8 cellular contexts compared by ENCODE assay signal in genomic region chr15:63042879-63043340, GRCh38. TPM values are rescaled to one million over a fixed set of nuclear protein-coding genes. Genes with fewer than 3 reads are reported as not detected.
DNase-seq lines count a peak whose midpoint lies in the region; ATAC-seq, FAIRE-seq and TF ChIP-seq lines count a peak whose summit lies in the region.

No MANE protein-coding gene starts in this region.

- H4K20me1 ChIP-seq in endothelial cell of umbilical vein (replicated peaks; ENCODE audit: control insufficient read depth, extremely low read depth, insufficient read depth, low read length): no peaks in the 10 kb centered on the region

- H3K27me3 Mint-ChIP-seq in naive B cell: peaks cover 74 to 78% (median 74%) of the 10 kb centered on the region in 3 donors

- peaks cover 50% of the 10 kb centered on the region for H3K79me2 ChIP-seq in endothelial cell of umbilical vein (ENCODE audit: control insufficient read depth, insufficient read depth, low read length)

- dilution Hi-C loops in endothelial cell of umbilical vein (cut with MboI; ENCODE audit: extremely low pct_ligation_motif_present, low sequenced_read_pairs): no loop called here

- H3K4me2 ChIP-seq in endothelial cell of umbilical vein (ENCODE audit: insufficient read depth, low read length): peak overlapping the region; percentile 47

- H3K4me3 ChIP-seq in AG10803 (ENCODE audit: low read length): peak overlapping the region; percentile 99
- H3K4me3 ChIP-seq in endothelial cell of umbilical vein (replicated peaks in 1 of 3; ENCODE audit: insufficient read depth in 1 of 3, low read depth in 1 of 3, low read length in 3 of 3): peak overlapping the region; percentile 77 to 95 (median 83)

- intact Hi-C loops in endothelial cell of umbilical vein (cut with micrococcal nuclease): loop anchor here (1.0 kb wide), 6 partner anchors 86 to 261 kb away; no protein-coding TSS in a partner anchor

- ATAC-seq in naive B cell (ENCODE audit: low read depth in 2 of 2) (peak; percentile 13 to 15), HG03460 (IDR thresholded peaks at IDR 0.05; ENCODE audit: unreplicated experiment) (no peak), HG03196 (IDR thresholded peaks at IDR 0.05; ENCODE audit: unreplicated experiment) (no peak)

- H3K9ac ChIP-seq in endothelial cell of umbilical vein (replicated peaks; ENCODE audit: extremely low read depth, insufficient read depth, low read length): peak overlapping the region; percentile 97

- POLR2A ChIA-PET in endothelial cell of umbilical vein (lab: Charles Lee): interaction anchor here (0.7 to 6.6 kb wide), 9 partner anchors 11 to 250 kb away, joined by 3 to 70 read pairs (median 3); no protein-coding TSS in a partner anchor

- BruUV-seq in endothelial cell of umbilical vein (replicated peaks; lab: Mats Ljungman, UMichigan): TSS peak; percentile 49

- H3K4me1 ChIP-seq in endothelial cell of umbilical vein (ENCODE audit: control insufficient read depth, extremely low read depth, insufficient read depth, low read length): peaks cover 38% of the 10 kb centered on the region

- TF ChIP-seq POLR2A in endothelial cell of umbilical vein (IDR thresholded peaks at IDR 0.05; ENCODE audit: low read depth, low read length): no peak

- CTCF ChIA-PET in endothelial cell of umbilical vein (lab: Charles Lee): interaction anchor here (1.1 to 3.7 kb wide), 5 partner anchors 86 to 260 kb away, joined by 3 to 26 read pairs (median 4); no protein-coding TSS in a partner anchor

- TF ChIP-seq CTCF in AG10803 (conservative IDR thresholded peaks at IDR 0.05; ENCODE audit: low read length) (no peak), endothelial cell of umbilical vein (IDR thresholded peaks at IDR 0.05; ENCODE audit: extremely low read depth in 1 of 2, insufficient read depth in 1 of 2, low read depth in 1 of 2, low read length in 2 of 2) (no peak)

- no peaks in the 10 kb centered on the region for H3K27me3 ChIP-seq in endothelial cell of umbilical vein (ENCODE audit: control insufficient read depth in 2 of 2, insufficient read depth in 2 of 2, low read length in 2 of 2)

- peak overlapping the region; percentile 36 for H2AFZ ChIP-seq in endothelial cell of umbilical vein (ENCODE audit: low read depth, low read length)

- H3K4me1 Mint-ChIP-seq in naive B cell: peaks cover 16 to 26% (median 20%) of the 10 kb centered on the region in 3 donors

- peak overlapping the region; percentile 80 to 92 (median 88) for H3K4me3 Mint-ChIP-seq in naive B cell

- no peak for DNase-seq in AG10803 (ENCODE audit: low read depth)
- peak; percentile 13 for DNase-seq in NCI-H226
- DNase-seq in endothelial cell of umbilical vein (ENCODE audit: low read depth, low spot score): peak; percentile 47
- DNase-seq in naive B cell: no peak
- no peak for DNase-seq in cortex of kidney (lab: John Stamatoyannopoulos, UW)
- DNase-seq in stimulated activated CD4-positive, alpha-beta T cell treated with anti-CD3 and anti-CD28 coated beads, Interleukin-12 subunit alpha, Interleukin-12 subunit beta, amount 100 ng/mL, for 4 hours: no peak

- peaks cover 2 to 8% of the 10 kb centered on the region in 2 experiments for H3K36me3 ChIP-seq in endothelial cell of umbilical vein (ENCODE audit: control insufficient read depth in 2 of 2, extremely low read depth in 1 of 2, insufficient read depth in 2 of 2, low read length in 2 of 2)

- no peaks in the 10 kb centered on the region for H3K9me1 ChIP-seq in endothelial cell of umbilical vein (replicated peaks; ENCODE audit: control insufficient read depth, extremely low read depth, insufficient read depth, low read length)

- H3K27ac ChIP-seq in endothelial cell of umbilical vein (ENCODE audit: insufficient read depth, low read depth, low read length): peak overlapping the region; percentile 87

- no peaks in the 10 kb centered on the region for H3K9me3 ChIP-seq in endothelial cell of umbilical vein (replicated peaks; ENCODE audit: control insufficient read depth, insufficient read depth, low read length)

- H3K27ac Mint-ChIP-seq in naive B cell: peak overlapping the region in 1 of 6 donors; percentile 68

- H3K9me3 Mint-ChIP-seq in naive B cell: peaks cover 0 to 2% (median 0%) of the 10 kb centered on the region in 7 donors

- no peaks in the 10 kb centered on the region for H3K36me3 Mint-ChIP-seq in naive B cell

- no peak for FAIRE-seq in endothelial cell of umbilical vein (lab: Jason Lieb, UNC)

TF ChIP-seq in endothelial cell of umbilical vein, 7 proteins besides CTCF, POLR2A, EP300 and RAD21:
- TF ChIP-seq EZH2 (IDR thresholded peaks at IDR 0.05; ENCODE audit: borderline replicate concordance, low read depth, low read length, severe bottlenecking): no peak
- TF ChIP-seq FOS (IDR thresholded peaks at IDR 0.05; ENCODE audit: borderline replicate concordance, insufficient read depth, low read length): no peak
- no peak for TF ChIP-seq MYC (IDR thresholded peaks at IDR 0.05; ENCODE audit: low read depth, low read length)
- TF ChIP-seq POLR2AphosphoS5 (IDR thresholded peaks at IDR 0.05; ENCODE audit: insufficient read depth, low read depth, low read length): no peak
- TF ChIP-seq JUN (IDR thresholded peaks at IDR 0.05; ENCODE audit: borderline replicate concordance, insufficient read depth, insufficient read length, low read depth): no peak
- no peak for TF ChIP-seq MAX (IDR thresholded peaks at IDR 0.05; ENCODE audit: insufficient read depth, insufficient read length)
- no peak for TF ChIP-seq GATA2 (IDR thresholded peaks at IDR 0.05; ENCODE audit: insufficient read depth, insufficient read length, low read depth, low read length)

RNA-seq across cellular contexts. Expression of gene TPM1, which starts 0.4 kb away (rescaled TPM):
- 558 and 678 TPM in 2 replicates for total RNA-seq in endothelial cell of umbilical vein
- polyA plus RNA-seq in endothelial cell of umbilical vein (518 and 528 TPM in 2 replicates), naive B cell (ENCODE audit: low read depth in 6 of 6) (1 to 10 TPM; 1.7 to 6.9 (median 4.0) TPM)
- polyA plus RNA-seq in endothelial cell of umbilical vein (2011; cell fraction: cytosol; rRNA removed): 740 and 824 TPM in 2 replicates
- polyA plus RNA-seq in endothelial cell of umbilical vein (2011; cell fraction: nucleus; rRNA removed): 2,079 and 2,156 TPM in 2 replicates
- polyA plus RNA-seq in endothelial cell of umbilical vein (2012): 679 and 811 TPM in 2 replicates
- 828 and 932 TPM in 2 replicates for polyA minus RNA-seq in endothelial cell of umbilical vein
- polyA minus RNA-seq in endothelial cell of umbilical vein (2011; cell fraction: cytosol; rRNA and poly(A)+ RNA removed): 30.8 TPM
- 2,251 and 2,264 TPM in 2 replicates for polyA minus RNA-seq in endothelial cell of umbilical vein (2011; cell fraction: nucleus; rRNA and poly(A)+ RNA removed)

Comparison
In these comparisons a context has a peak if more than half of its experiments do, and no peak if none do; other contexts are left out.
1. DNase-seq: peak in NCI-H226 (single experiment) and endothelial cell of umbilical vein (single experiment); none in AG10803 (single experiment), naive B cell (single experiment), cortex of kidney (single experiment) and stimulated activated CD4-positive, alpha-beta T cell treated with anti-CD3 and anti-CD28 coated beads, Interleukin-12 subunit alpha, Interleukin-12 subunit beta, amount 100 ng/mL, for 4 hours (single experiment).
2. ATAC-seq: peak in naive B cell (2 of 2); none in HG03460 (single experiment) and HG03196 (single experiment).
3. RNA of gene TPM1, which starts 0.4 kb away (polyA plus RNA-seq): 518 to 2,156 TPM in endothelial cell of umbilical vein; 1.7 to 6.9 TPM in naive B cell; every median in the first group is over 10 times any median in the second.